Comparison of ENCODE assay signal across 8 cellular contexts in genomic region chr18:13548944-13549878, GRCh38.
DNase-seq lines count a peak whose midpoint lies in the region; ATAC-seq, FAIRE-seq and TF ChIP-seq lines count a peak whose summit lies in the region.

No MANE protein-coding gene starts in this region.

- H3K27ac ChIP-seq in GM12878 (ENCODE audit: control insufficient read depth, insufficient read depth), result no peak overlapping the region
- peak overlapping the region; percentile 45 for H3K27ac ChIP-seq in smooth muscle cell (ENCODE audit: low read depth)

- CTCF ChIA-PET in GM12878 (lab: Yijun Ruan, JAX), result interaction anchor here (0.6 to 3.0 kb wide), 8 partner anchors 9 to 333 kb away, joined by 3 to 29 read pairs (median 5); no protein-coding TSS in a partner anchor

- H3K4me1 ChIP-seq in GM12878 (ENCODE audit: control insufficient read depth, insufficient read depth, low read length) (peaks cover 14% of the 10 kb centered on the region), smooth muscle cell (ENCODE audit: low read depth) (no peaks in the 10 kb centered on the region)

- H3K27me3 ChIP-seq in GM12878 (replicated peaks in 1 of 2; ENCODE audit: control insufficient read depth in 2 of 2, insufficient read depth in 2 of 2, low read length in 1 of 2), result no peaks in the 10 kb centered on the region
- H3K27me3 ChIP-seq in smooth muscle cell (ENCODE audit: low read depth), result no peaks in the 10 kb centered on the region

- POLR2A ChIA-PET in GM12878 (lab: Charles Lee), result no interaction called here

- no peak for FAIRE-seq in GM12878 (lab: Jason Lieb, UNC)

- ATAC-seq in GM19324 (IDR thresholded peaks at IDR 0.05; ENCODE audit: low FRiP score, unreplicated experiment) (peak; percentile 56), HG03060 (IDR thresholded peaks at IDR 0.05; ENCODE audit: low read depth, unreplicated experiment) (peak; percentile 60), GM12878 (peak; percentile 89)

- in situ Hi-C loops in GM12878 (cut with MboI), result no loop called here

- H3F3A ChIP-seq in smooth muscle cell (ENCODE audit: low read depth), result no peaks in the 10 kb centered on the region

- DNase-seq in GM12878 (ENCODE audit: low read depth, low spot score) (no peak), smooth muscle cell (lab: John Stamatoyannopoulos, UW; ENCODE audit: unreplicated experiment) (no peak), UCSD-AML1 (lab: John Stamatoyannopoulos, UW; ENCODE audit: unreplicated experiment) (no peak), NCI-H2107 treated with DMSO at 0.1 percent for 48 hours (lab: John Stamatoyannopoulos, UW; ENCODE audit: unreplicated experiment) (no peak), iPS-NIHi7 (ENCODE audit: extremely low spot score) (no peak), OCI-M2 (lab: John Stamatoyannopoulos, UW; ENCODE audit: unreplicated experiment) (no peak)

- RAD21 ChIA-PET in GM12878 (lab: Charles Lee; ENCODE audit: unreplicated experiment), result interaction anchor here (0.8 to 2.2 kb wide), 6 partner anchors 9 to 368 kb away, joined by 3 to 10 read pairs (median 3); no protein-coding TSS in a partner anchor

- intact Hi-C loops in GM12878 (cut with micrococcal nuclease; ENCODE audit: unreplicated experiment), result no loop called here

- H2AFZ ChIP-seq in GM12878 (ENCODE audit: control insufficient read depth, low read depth, low read length) (no peak overlapping the region; the same call in 1 of the 2 replicates), smooth muscle cell (ENCODE audit: low read depth) (no peak overlapping the region)

- peak overlapping the region; percentile 52 for H3K4me2 ChIP-seq in GM12878 (ENCODE audit: control insufficient read depth, insufficient read depth)
- H3K4me2 ChIP-seq in smooth muscle cell, result peak overlapping the region; percentile 31

- H3K79me2 ChIP-seq in GM12878 (ENCODE audit: control insufficient read depth, insufficient read depth, low read length) (no peaks in the 10 kb centered on the region), smooth muscle cell (ENCODE audit: low read depth) (peaks cover 9% of the 10 kb centered on the region)

- SMC1A ChIA-PET in GM12878 (lab: Charles Lee; ENCODE audit: uncharacterized antibody, unreplicated experiment), result interaction anchor here (1.0 to 2.7 kb wide), 6 partner anchors 10 to 176 kb away, joined by 3 to 22 read pairs (median 4); no protein-coding TSS in a partner anchor

- H4K20me1 ChIP-seq in GM12878 (ENCODE audit: control insufficient read depth, insufficient read depth) (no peaks in the 10 kb centered on the region), smooth muscle cell (ENCODE audit: low read depth) (no peaks in the 10 kb centered on the region)

- WGBS in GM12878 (ENCODE audit: insufficient coverage, insufficient replicate concordance, low lambda C conversion rate, missing lambda C conversion rate), result 15% methylated on average over 7 of the region's 7 CpGs
- 76% methylated on average over 7 of the region's 7 CpGs for WGBS in smooth muscle cell (ENCODE audit: low lambda C conversion rate)

- H3K36me3 ChIP-seq in GM12878 (ENCODE audit: control insufficient read depth in 2 of 2, insufficient read depth in 2 of 2, low read length in 1 of 2), result no peaks in the 10 kb centered on the region
- no peaks in the 10 kb centered on the region for H3K36me3 ChIP-seq in smooth muscle cell (ENCODE audit: low read depth)

- TF ChIP-seq CTCF in GM12878 (IDR thresholded peaks at IDR 0.05 in 2 of 3, conservative IDR thresholded peaks at IDR 0.05 in 1 of 3; ENCODE audit: control insufficient read depth in 2 of 3, extremely low read depth in 1 of 3, insufficient read depth in 1 of 3, low read depth in 3 of 3, low read length in 3 of 3), result no peak
- no peak for TF ChIP-seq CTCF in smooth muscle cell (IDR thresholded peaks at IDR 0.05; ENCODE audit: borderline replicate concordance, insufficient read depth, poor library complexity, severe bottlenecking)

- H3K9me3 ChIP-seq in GM12878 (replicated peaks; ENCODE audit: control insufficient read depth, insufficient read depth, low read length) (peaks cover 3% of the 10 kb centered on the region; the same call in 1 of the 3 replicates), smooth muscle cell (replicated peaks; ENCODE audit: low read depth) (no peaks in the 10 kb centered on the region)

- TF ChIP-seq EP300 in GM12878 (IDR thresholded peaks at IDR 0.05; ENCODE audit: borderline replicate concordance in 1 of 2, control insufficient read depth in 1 of 2, low read depth in 2 of 2, low read length in 2 of 2), result no peak

- TF ChIP-seq POLR2A in GM12878 (IDR thresholded peaks at IDR 0.05; ENCODE audit: low read depth, low read length), result no peak

- no peak overlapping the region for H3K4me3 ChIP-seq in GM12878
- no peak overlapping the region for H3K4me3 ChIP-seq in smooth muscle cell

- H3K9ac ChIP-seq in GM12878 (ENCODE audit: control insufficient read depth, insufficient read depth, low read length), result no peak overlapping the region
- no peak overlapping the region for H3K9ac ChIP-seq in smooth muscle cell (ENCODE audit: low read depth)

- no peak for TF ChIP-seq RAD21 in GM12878 (IDR thresholded peaks at IDR 0.05; ENCODE audit: insufficient read depth, low read depth, low read length)

- no TSS peak for BruUV-seq in GM12878 (replicated peaks; lab: Mats Ljungman, UMichigan)

TF ChIP-seq in GM12878, 131 proteins besides CTCF, POLR2A, EP300 and RAD21:
- TF ChIP-seq, protein P1, sequence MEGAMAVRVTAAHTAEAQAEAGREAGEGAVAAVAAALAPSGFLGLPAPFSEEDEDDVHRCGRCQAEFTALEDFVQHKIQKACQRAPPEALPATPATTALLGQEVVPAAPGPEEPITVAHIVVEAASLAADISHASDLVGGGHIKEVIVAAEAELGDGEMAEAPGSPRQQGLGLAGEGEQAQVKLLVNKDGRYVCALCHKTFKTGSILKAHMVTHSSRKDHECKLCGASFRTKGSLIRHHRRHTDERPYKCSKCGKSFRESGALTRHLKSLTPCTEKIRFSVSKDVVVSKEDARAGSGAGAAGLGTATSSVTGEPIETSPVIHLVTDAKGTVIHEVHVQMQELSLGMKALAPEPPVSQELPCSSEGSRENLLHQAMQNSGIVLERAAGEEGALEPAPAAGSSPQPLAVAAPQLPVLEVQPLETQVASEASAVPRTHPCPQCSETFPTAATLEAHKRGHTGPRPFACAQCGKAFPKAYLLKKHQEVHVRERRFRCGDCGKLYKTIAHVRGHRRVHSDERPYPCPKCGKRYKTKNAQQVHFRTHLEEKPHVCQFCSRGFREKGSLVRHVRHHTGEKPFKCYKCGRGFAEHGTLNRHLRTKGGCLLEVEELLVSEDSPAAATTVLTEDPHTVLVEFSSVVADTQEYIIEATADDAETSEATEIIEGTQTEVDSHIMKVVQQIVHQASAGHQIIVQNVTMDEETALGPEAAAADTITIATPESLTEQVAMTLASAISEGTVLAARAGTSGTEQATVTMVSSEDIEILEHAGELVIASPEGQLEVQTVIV (IDR thresholded peaks at IDR 0.05; ENCODE audit: borderline replicate concordance, partially characterized antibody), result no peak
- 0 out of 2 replicates have a peak, but pooled peaks have one; percentile 21 for TF ChIP-seq IKZF1 (conservative IDR thresholded peaks at IDR 0.05)
- TF ChIP-seq RAD51 (IDR thresholded peaks at IDR 0.05), result no peak
- TF ChIP-seq TCF12 (IDR thresholded peaks at IDR 0.05; ENCODE audit: low read depth, low read length), result no peak
- peak; percentile 95 for TF ChIP-seq SPI1 (IDR thresholded peaks at IDR 0.05; ENCODE audit: borderline replicate concordance, insufficient read depth, low read depth, low read length)
